In genomic region chr17:49440581-49440980, GRCh38 we compare ENCODE assay signal across 18 cellular contexts. TPM values are rescaled to one million over a fixed set of nuclear protein-coding genes. Genes with fewer than 3 reads are reported as not detected.
"Had no signal": no experiment of that assay in that cellular context is flagged by ENCODE, and none has a peak within 500 bp of the region (broad histone marks: within the 10 kb centered on the region; RNA-seq: fewer than 3 reads in every experiment).

No MANE protein-coding gene starts in this region.

- H3K27ac ChIP-seq: ascending aorta, breast epithelium, esophagus squamous epithelium, heart right ventricle, left lung, ovary, right lobe of liver, testis had no signal

- H3K4me1 Mint-ChIP-seq: activated CD4-positive, alpha-beta T cell treated with anti-CD3 and anti-CD28 coated beads, Interleukin-2, amount 10 ng/mL, durations not matched to agents 7 days and 5 days had no signal

- H3K9me3 Mint-ChIP-seq: activated CD4-positive, alpha-beta T cell treated with anti-CD3 and anti-CD28 coated beads, Interleukin-2, amount 10 ng/mL, durations not matched to agents 7 days and 5 days; mesothelial cell of epicardium; stimulated activated memory B cell treated with anti-CD40 and anti-IgM and Interleukin-4, amounts not matched to agents 10 μg/mL and 1 μg/mL and 100 μg/mL, for 72 hours; T-helper 1 cell treated with Interleukin-12 subunit alpha and Interleukin-12 subunit beta and Interleukin-4 antibody, amounts not matched to agents 30 μg/mL and 1 μg/mL, for 36 hours; type B pancreatic cell had no signal

- H3K4me3 ChIP-seq: ascending aorta, breast epithelium, esophagus squamous epithelium, heart right ventricle, left lung, ovary, right lobe of liver, smooth muscle cell, testis had no signal

- H3K9me3 ChIP-seq: ascending aorta, breast epithelium, esophagus squamous epithelium, heart right ventricle, left lung, ovary, right lobe of liver, testis had no signal

- ATAC-seq: heart right ventricle; left lung; stimulated activated memory B cell treated with anti-CD40 and anti-IgM and Interleukin-4, amounts not matched to agents 10 μg/mL and 1 μg/mL and 100 μg/mL, for 72 hours had no signal

- H3K27ac Mint-ChIP-seq: activated CD4-positive, alpha-beta T cell treated with anti-CD3 and anti-CD28 coated beads, Interleukin-2, amount 10 ng/mL, durations not matched to agents 7 days and 5 days; mesothelial cell of epicardium; stimulated activated memory B cell treated with anti-CD40 and anti-IgM and Interleukin-4, amounts not matched to agents 10 μg/mL and 1 μg/mL and 100 μg/mL, for 72 hours; T-helper 1 cell treated with Interleukin-12 subunit alpha and Interleukin-12 subunit beta and Interleukin-4 antibody, amounts not matched to agents 30 μg/mL and 1 μg/mL, for 36 hours; type B pancreatic cell had no signal

- H3K36me3 Mint-ChIP-seq: mesothelial cell of epicardium; stimulated activated memory B cell treated with anti-CD40 and anti-IgM and Interleukin-4, amounts not matched to agents 10 μg/mL and 1 μg/mL and 100 μg/mL, for 72 hours; type B pancreatic cell had no signal

- H3K36me3 ChIP-seq: ascending aorta, breast epithelium, esophagus squamous epithelium, heart right ventricle, left lung, ovary, right lobe of liver had no signal

- H3K4me1 ChIP-seq: ascending aorta, breast epithelium, left lung, testis had no signal

- H3K27me3 ChIP-seq: ovary, right lobe of liver, testis had no signal

- DNase-seq: activated CD4-positive, alpha-beta T cell treated with anti-CD3 and anti-CD28 coated beads, Interleukin-2, amount 10 ng/mL, durations not matched to agents 7 days and 5 days; activated naive CD4-positive, alpha-beta T cell treated with anti-CD3 and anti-CD28 coated beads, Interleukin-2, amount 50 U/mL, for 16 hours; effector CD8-positive, alpha-beta T cell; esophagus squamous epithelium; heart right ventricle; left lung; ovary; right lobe of liver; stimulated activated CD4-positive, alpha-beta T cell treated with anti-CD3 and anti-CD28 coated beads, Interleukin-4, amount 100 ng/mL, for 24 hours; testis had no signal

- H3K4me3 Mint-ChIP-seq: activated CD4-positive, alpha-beta T cell treated with anti-CD3 and anti-CD28 coated beads, Interleukin-2, amount 10 ng/mL, durations not matched to agents 7 days and 5 days; mesothelial cell of epicardium; stimulated activated memory B cell treated with anti-CD40 and anti-IgM and Interleukin-4, amounts not matched to agents 10 μg/mL and 1 μg/mL and 100 μg/mL, for 72 hours; T-helper 1 cell treated with Interleukin-12 subunit alpha and Interleukin-12 subunit beta and Interleukin-4 antibody, amounts not matched to agents 30 μg/mL and 1 μg/mL, for 36 hours; type B pancreatic cell had no signal

- H3K4me2 ChIP-seq: smooth muscle cell had no signal

RNA-seq across cellular contexts. Expression of gene NGFR, which starts 54.5 kb away (rescaled TPM):
- total RNA-seq: endothelial cell of umbilical vein had no signal
- polyA plus RNA-seq: endothelial cell of umbilical vein had no signal
